21 cellular contexts compared by ENCODE assay signal in the genomic region with DNA sequence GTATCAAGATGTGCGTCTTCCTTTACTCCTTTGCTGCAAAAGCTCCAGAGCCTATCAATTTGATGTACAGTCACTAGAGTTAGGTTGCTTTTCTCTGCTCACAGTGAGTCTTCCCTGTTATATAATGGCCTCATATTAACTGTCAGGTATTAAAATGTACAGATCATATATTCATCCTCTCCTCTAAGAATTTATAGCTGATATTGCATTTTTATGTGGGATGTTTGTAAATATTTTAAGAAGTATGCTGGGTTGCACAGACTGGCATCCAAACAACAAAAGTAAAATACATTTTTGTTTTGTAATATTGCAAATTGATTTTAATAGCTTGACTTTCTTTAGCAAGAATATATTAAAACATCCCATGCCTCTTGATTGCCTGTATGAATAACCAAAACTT.
DNase-seq lines count a peak whose midpoint lies in the region; ATAC-seq, FAIRE-seq and TF ChIP-seq lines count a peak whose summit lies in the region.
"Had no signal": no experiment of that assay in that cellular context is flagged by ENCODE, and none has a peak within 500 bp of the region (broad histone marks: within the 10 kb centered on the region; RNA-seq: fewer than 3 reads in every experiment).

No MANE protein-coding gene starts in this region.

- H3K27me3 ChIP-seq in CD4-positive, alpha-beta T cell (ENCODE audit: control insufficient read depth, insufficient read depth, low read length), result no peaks in the 10 kb centered on the region
- H3K27me3 ChIP-seq in K562 (ENCODE audit: control insufficient read depth in 2 of 2, insufficient read depth in 2 of 2, low read length in 2 of 2), result no peaks in the 10 kb centered on the region
- H3K27me3 ChIP-seq: BLaER1 treated with 17β-estradiol and CSF1 and Interleukin-3, amounts not matched to agents 10 nM and 100 nM had no signal

- no peaks in the 10 kb centered on the region for H3K27me3 Mint-ChIP-seq in CD4-positive, alpha-beta T cell
- H3K27me3 Mint-ChIP-seq: B cell; CD4-positive, alpha-beta memory T cell; CD8-positive, alpha-beta memory T cell had no signal

- H3K4me2 ChIP-seq in A549 (no peak overlapping the region), K562 (ENCODE audit: insufficient read depth, low read length) (no peak overlapping the region)
- H3K4me2 ChIP-seq: BLaER1 treated with 17β-estradiol and CSF1 and Interleukin-3, amounts not matched to agents 10 nM and 100 nM had no signal

- no peak overlapping the region for H2AFZ ChIP-seq in K562 (ENCODE audit: low read depth, low read length)

- no peak for TF ChIP-seq RAD21 in A549 (conservative IDR thresholded peaks at IDR 0.05 in 1 of 2, IDR thresholded peaks at IDR 0.05 in 1 of 2)
- TF ChIP-seq RAD21 in K562 (CRISPR knock-in tag; conservative IDR thresholded peaks at IDR 0.05 in 1 of 2, IDR thresholded peaks at IDR 0.05 in 1 of 2), result no peak

- H3K9me1 ChIP-seq in K562 (ENCODE audit: control insufficient read depth, insufficient read depth, low read length), result no peaks in the 10 kb centered on the region

- peaks cover 73% of the 10 kb centered on the region for H3K4me1 Mint-ChIP-seq in CD4-positive, alpha-beta T cell (ENCODE audit: low read depth)
- H3K4me1 Mint-ChIP-seq: B cell had no signal

- H3K27ac Mint-ChIP-seq in CD4-positive, alpha-beta T cell, result peak overlapping the region; percentile 42
- H3K27ac Mint-ChIP-seq: B cell; CD4-positive, alpha-beta memory T cell; CD8-positive, alpha-beta memory T cell had no signal

- H3K4me3 ChIP-seq in A549, result no peak overlapping the region
- no peak overlapping the region for H3K4me3 ChIP-seq in K562
- H3K4me3 ChIP-seq: BLaER1 treated with 17β-estradiol and CSF1 and Interleukin-3, amounts not matched to agents 10 nM and 100 nM had no signal

- H3K79me2 ChIP-seq in K562 (ENCODE audit: control insufficient read depth, insufficient read depth, low read length), result no peaks in the 10 kb centered on the region

- TF ChIP-seq CTCF in A549 (IDR thresholded peaks at IDR 0.05) (no peak), K562 (IDR thresholded peaks at IDR 0.05 in 2 of 3, conservative IDR thresholded peaks at IDR 0.05 in 1 of 3; ENCODE audit: insufficient read depth in 2 of 3, low read depth in 1 of 3, low read length in 3 of 3) (no peak)
- no peak for TF ChIP-seq CTCF in CD4-positive, alpha-beta T cell (IDR thresholded peaks at IDR 0.05)

- TF ChIP-seq POLR2A in A549 (IDR thresholded peaks at IDR 0.05; ENCODE audit: low read length) (no peak), K562 (conservative IDR thresholded peaks at IDR 0.05) (no peak)

- no peak for TF ChIP-seq EP300 in A549 (IDR thresholded peaks at IDR 0.05)
- TF ChIP-seq EP300 in K562 (IDR thresholded peaks at IDR 0.05; ENCODE audit: low read length), result no peak

- FAIRE-seq in A549 (lab: Jason Lieb, UNC), result no peak
- no peak for FAIRE-seq in K562 (lab: Jason Lieb, UNC)
- no peak for FAIRE-seq in urothelium cell line (lab: Jason Lieb, UNC)
- FAIRE-seq: A204.1, D721Med, G401.6, GM12891, GM19239 had no signal

- ATAC-seq in A549, result no peak
- ATAC-seq in CD4-positive, alpha-beta T cell (ENCODE audit: poor library complexity), result no peak
- ATAC-seq in K562, result no peak

- BruUV-seq in K562 (replicated peaks; lab: Mats Ljungman, UMichigan), result no TSS peak

- in situ Hi-C loops in K562 (cut with MboI), result no loop called here

- H3K27ac ChIP-seq in A549 (no peak overlapping the region), K562 (ENCODE audit: extremely low read depth, low read depth, low read length) (no peak overlapping the region)
- no peak overlapping the region for H3K27ac ChIP-seq in CD4-positive, alpha-beta T cell (ENCODE audit: low read depth, low read length)
- H3K27ac ChIP-seq: BLaER1 treated with 17β-estradiol and CSF1 and Interleukin-3, amounts not matched to agents 10 nM and 100 nM; C4-2B had no signal

- H3K9me3 Mint-ChIP-seq in CD4-positive, alpha-beta T cell, result no peaks in the 10 kb centered on the region
- H3K9me3 Mint-ChIP-seq: CD4-positive, alpha-beta memory T cell; CD8-positive, alpha-beta memory T cell had no signal

- H4K20me1 ChIP-seq in K562 (replicated peaks; ENCODE audit: control insufficient read depth, insufficient read depth, low read length), result no peaks in the 10 kb centered on the region
- H4K20me1 ChIP-seq: BLaER1 treated with 17β-estradiol and CSF1 and Interleukin-3, amounts not matched to agents 10 nM and 100 nM had no signal

- no peak overlapping the region for H3K9ac ChIP-seq in K562 (ENCODE audit: insufficient read depth in 1 of 2, low read depth in 2 of 2, low read length in 2 of 2)
- H3K9ac ChIP-seq: BLaER1 treated with 17β-estradiol and CSF1 and Interleukin-3, amounts not matched to agents 10 nM and 100 nM had no signal

- no peak overlapping the region for H3K4me3 Mint-ChIP-seq in CD4-positive, alpha-beta T cell
- H3K4me3 Mint-ChIP-seq: B cell; CD4-positive, alpha-beta memory T cell; CD8-positive, alpha-beta memory T cell had no signal

- H3K9me3 ChIP-seq in A549 (no peaks in the 10 kb centered on the region), K562 (replicated peaks; ENCODE audit: control insufficient read depth, insufficient read depth, low read depth, low read length) (no peaks in the 10 kb centered on the region)
- no peaks in the 10 kb centered on the region for H3K9me3 ChIP-seq in CD4-positive, alpha-beta T cell (ENCODE audit: control insufficient read depth, low read length)
- H3K9me3 ChIP-seq: BLaER1 treated with 17β-estradiol and CSF1 and Interleukin-3, amounts not matched to agents 10 nM and 100 nM; Caco-2 had no signal

- CTCF ChIA-PET in A549 (lab: Yijun Ruan, JAX), result no interaction called here
- CTCF ChIA-PET in CD4-positive, alpha-beta T cell (lab: Charles Lee), result no interaction called here
- CTCF ChIA-PET in K562 (lab: Yijun Ruan, JAX; ENCODE audit: low intra/inter-chr PET ratio), result no interaction called here

- H3K36me3 ChIP-seq in K562 (ENCODE audit: control insufficient read depth, insufficient read depth, low read length), result no peaks in the 10 kb centered on the region
- H3K36me3 ChIP-seq: BLaER1 treated with 17β-estradiol and CSF1 and Interleukin-3, amounts not matched to agents 10 nM and 100 nM had no signal

- no peak for DNase-seq in A549 (ENCODE audit: low read depth in 1 of 2, low spot score in 1 of 2)
- DNase-seq in CD4-positive, alpha-beta T cell, result no peak
- no peak for DNase-seq in K562 (ENCODE audit: extremely low read depth in 1 of 4, low spot score in 3 of 4)
- DNase-seq in urothelium cell line (ENCODE audit: low spot score), result no peak
- no peak for DNase-seq in COLO829 (ENCODE audit: low spot score)
- DNase-seq: 8988T; AML-193; Caco-2; Calu3; CD4-positive, alpha-beta memory T cell; CD8-positive, alpha-beta memory T cell; DMS79 treated with DMSO at 0.1 percent for 48 hours; GF-D8 had no signal

- no peaks in the 10 kb centered on the region for H3K4me1 ChIP-seq in A549
- H3K4me1 ChIP-seq in K562 (replicated peaks in 1 of 2; ENCODE audit: control insufficient read depth in 2 of 2, insufficient read depth in 2 of 2, low read length in 2 of 2), result no peaks in the 10 kb centered on the region
- H3K4me1 ChIP-seq: BLaER1 treated with 17β-estradiol and CSF1 and Interleukin-3, amounts not matched to agents 10 nM and 100 nM; Caco-2 had no signal

- POLR2A ChIA-PET in A549 (lab: Yijun Ruan, JAX) (no interaction called here), K562 (lab: Yijun Ruan, JAX) (no interaction called here)
- POLR2A ChIA-PET in CD4-positive, alpha-beta T cell (lab: Charles Lee), result no interaction called here

- H3K36me3 Mint-ChIP-seq in CD4-positive, alpha-beta T cell (ENCODE audit: low read depth), result peaks cover 78% of the 10 kb centered on the region

- WGBS in A549 (ENCODE audit: missing lambda C conversion rate), result 21% methylated on average over 1 of the region's 1 CpG
- WGBS in K562 (ENCODE audit: insufficient coverage, low coverage, missing lambda C conversion rate), result 0% methylated on average over 1 of the region's 1 CpG

- intact Hi-C loops in CD4-positive, alpha-beta T cell (cut with DNase I, micrococcal nuclease), result loop anchor here in 1 of 2 experiments (10.0 kb wide), 1 partner anchor 88 kb away; no protein-coding TSS in a partner anchor
- intact Hi-C loops in K562 (cut with micrococcal nuclease), result no loop called here

TF ChIP-seq in A549, 52 proteins besides CTCF, POLR2A, EP300 and RAD21:
- TF ChIP-seq, protein P1, sequence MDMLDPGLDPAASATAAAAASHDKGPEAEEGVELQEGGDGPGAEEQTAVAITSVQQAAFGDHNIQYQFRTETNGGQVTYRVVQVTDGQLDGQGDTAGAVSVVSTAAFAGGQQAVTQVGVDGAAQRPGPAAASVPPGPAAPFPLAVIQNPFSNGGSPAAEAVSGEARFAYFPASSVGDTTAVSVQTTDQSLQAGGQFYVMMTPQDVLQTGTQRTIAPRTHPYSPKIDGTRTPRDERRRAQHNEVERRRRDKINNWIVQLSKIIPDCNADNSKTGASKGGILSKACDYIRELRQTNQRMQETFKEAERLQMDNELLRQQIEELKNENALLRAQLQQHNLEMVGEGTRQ (IDR thresholded peaks at IDR 0.05), result no peak
- TF ChIP-seq MAFK (IDR thresholded peaks at IDR 0.05; ENCODE audit: partially characterized antibody), result peak; percentile 83

TF ChIP-seq in K562, 482 proteins besides CTCF, POLR2A, EP300 and RAD21 (continues in another document):
- TF ChIP-seq MAFK (IDR thresholded peaks at IDR 0.05; ENCODE audit: low read length), result peak; percentile 33; the same call in 1 of the 2 replicates
- peak; percentile 33; the same call in 1 of the 2 replicates for TF ChIP-seq MAFG (tag; conservative IDR thresholded peaks at IDR 0.05)
- TF ChIP-seq, protein P2, sequence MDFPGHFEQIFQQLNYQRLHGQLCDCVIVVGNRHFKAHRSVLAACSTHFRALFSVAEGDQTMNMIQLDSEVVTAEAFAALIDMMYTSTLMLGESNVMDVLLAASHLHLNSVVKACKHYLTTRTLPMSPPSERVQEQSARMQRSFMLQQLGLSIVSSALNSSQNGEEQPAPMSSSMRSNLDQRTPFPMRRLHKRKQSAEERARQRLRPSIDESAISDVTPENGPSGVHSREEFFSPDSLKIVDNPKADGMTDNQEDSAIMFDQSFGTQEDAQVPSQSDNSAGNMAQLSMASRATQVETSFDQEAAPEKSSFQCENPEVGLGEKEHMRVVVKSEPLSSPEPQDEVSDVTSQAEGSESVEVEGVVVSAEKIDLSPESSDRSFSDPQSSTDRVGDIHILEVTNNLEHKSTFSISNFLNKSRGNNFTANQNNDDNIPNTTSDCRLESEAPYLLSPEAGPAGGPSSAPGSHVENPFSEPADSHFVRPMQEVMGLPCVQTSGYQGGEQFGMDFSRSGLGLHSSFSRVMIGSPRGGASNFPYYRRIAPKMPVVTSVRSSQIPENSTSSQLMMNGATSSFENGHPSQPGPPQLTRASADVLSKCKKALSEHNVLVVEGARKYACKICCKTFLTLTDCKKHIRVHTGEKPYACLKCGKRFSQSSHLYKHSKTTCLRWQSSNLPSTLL (IDR thresholded peaks at IDR 0.05), result no peak
- TF ChIP-seq ZC3H4 (CRISPR knock-in tag; IDR thresholded peaks at IDR 0.05; ENCODE audit: borderline replicate concordance), result no peak
- TF ChIP-seq C11orf30 (IDR thresholded peaks at IDR 0.05; ENCODE audit: low read depth), result peak; percentile 37; the same call in 1 of the 2 replicates
- TF ChIP-seq SNIP1 (IDR thresholded peaks at IDR 0.05; ENCODE audit: low read depth), result no peak
- TF ChIP-seq MAFF (IDR thresholded peaks at IDR 0.05; ENCODE audit: low read length), result peak; percentile 50; the same call in 1 of the 2 replicates
- no peak for TF ChIP-seq MIER1 (IDR thresholded peaks at IDR 0.05; ENCODE audit: low read depth)
